15 cellular contexts compared by ENCODE assay signal in genomic region chr22:25876871-25877270, GRCh38.
DNase-seq lines count a peak whose midpoint lies in the region; TF ChIP-seq lines count a peak whose summit lies in the region.
"Had no signal": no experiment of that assay in that cellular context is flagged by ENCODE, and none has a peak within 500 bp of the region (broad histone marks: within the 10 kb centered on the region; RNA-seq: fewer than 3 reads in every experiment).

No MANE protein-coding gene starts in this region.

- peaks cover 27% of the 10 kb centered on the region for H3K4me1 Mint-ChIP-seq in neural progenitor cell
- H3K4me1 Mint-ChIP-seq: CD14-positive monocyte had no signal

- no peaks in the 10 kb centered on the region for H3K36me3 Mint-ChIP-seq in neural progenitor cell
- H3K36me3 Mint-ChIP-seq: CD14-positive monocyte; CD8-positive, alpha-beta T cell had no signal

- no peaks in the 10 kb centered on the region for H3K9me2 ChIP-seq in Karpas-422 (replicated peaks; ENCODE audit: insufficient read depth, low read length)

- H3K4me3 Mint-ChIP-seq in neural progenitor cell: no peak overlapping the region
- H3K4me3 Mint-ChIP-seq: CD14-positive monocyte; CD8-positive, alpha-beta T cell had no signal

- H3K27me3 Mint-ChIP-seq in neural progenitor cell (ENCODE audit: insufficient read depth, low read depth): peaks cover 12% of the 10 kb centered on the region

- H3K27ac ChIP-seq in Karpas-422 (ENCODE audit: low read length) (no peak overlapping the region), epithelial cell of prostate (no peak overlapping the region), neural progenitor cell (no peak overlapping the region), ascending aorta (no peak overlapping the region)
- H3K27ac ChIP-seq: A549 had no signal

- no peaks in the 10 kb centered on the region for H3K9me3 Mint-ChIP-seq in neural progenitor cell
- H3K9me3 Mint-ChIP-seq: CD8-positive, alpha-beta T cell had no signal

- H4K20me1 ChIP-seq in Karpas-422 (ENCODE audit: insufficient read depth, low read depth, low read length) (no peaks in the 10 kb centered on the region), neural progenitor cell (ENCODE audit: low read depth) (no peaks in the 10 kb centered on the region)

- intact Hi-C loops in ascending aorta (cut with DNase I): no loop called here

- H3F3A ChIP-seq in neural progenitor cell (ENCODE audit: low read depth): no peaks in the 10 kb centered on the region

- H3K4me2 ChIP-seq in Karpas-422 (ENCODE audit: low read depth, low read length, poor library complexity, severe bottlenecking) (no peak overlapping the region), neural progenitor cell (no peak overlapping the region)
- H3K4me2 ChIP-seq: A549 had no signal

- H3K79me2 ChIP-seq in Karpas-422 (ENCODE audit: low read length) (no peaks in the 10 kb centered on the region), neural progenitor cell (ENCODE audit: low read depth) (no peaks in the 10 kb centered on the region)

- DNase-seq in Karpas-422: peak; percentile 51
- peak; percentile 41 for DNase-seq in epithelial cell of prostate (ENCODE audit: low read depth, low spot score)
- DNase-seq in neural progenitor cell (ENCODE audit: low spot score): peak; percentile 44
- no peak for DNase-seq in ascending aorta (ENCODE audit: low spot score in 2 of 2)
- DNase-seq in occipital lobe (lab: John Stamatoyannopoulos, UW): no peak
- DNase-seq in medulla oblongata (ENCODE audit: extremely low spot score): no peak
- DNase-seq: CD8-positive, alpha-beta T cell; COR-L47; DMS153; DND-41; GDM1; HCEC 1CT; IMR-90 had no signal

- H3K36me3 ChIP-seq in Karpas-422 (ENCODE audit: insufficient read depth, low read length) (no peaks in the 10 kb centered on the region), neural progenitor cell (no peaks in the 10 kb centered on the region), ascending aorta (peaks cover 0 to 46% of the 10 kb centered on the region in 2 donors)

- H3K27ac Mint-ChIP-seq in neural progenitor cell: peak overlapping the region; percentile 58
- H3K27ac Mint-ChIP-seq: CD14-positive monocyte; CD8-positive, alpha-beta T cell had no signal

- H3K9me3 ChIP-seq in Karpas-422 (ENCODE audit: low read length) (no peaks in the 10 kb centered on the region), neural progenitor cell (ENCODE audit: low read depth) (no peaks in the 10 kb centered on the region), ascending aorta (no peaks in the 10 kb centered on the region)
- H3K9me3 ChIP-seq: A549 had no signal

- H2AFZ ChIP-seq in Karpas-422 (ENCODE audit: low read length) (no peak overlapping the region), neural progenitor cell (replicated peaks) (no peak overlapping the region)

- H3K4me3 ChIP-seq in Karpas-422 (ENCODE audit: low read length) (no peak overlapping the region), neural progenitor cell (no peak overlapping the region), ascending aorta (no peak overlapping the region)
- H3K4me3 ChIP-seq: A549 had no signal

- H3K27me3 ChIP-seq in Karpas-422 (ENCODE audit: low read length) (no peaks in the 10 kb centered on the region), neural progenitor cell (peaks cover 3% of the 10 kb centered on the region), ascending aorta (no peaks in the 10 kb centered on the region)

- peaks cover 37% of the 10 kb centered on the region for H3K4me1 ChIP-seq in Karpas-422 (ENCODE audit: low read length)
- H3K4me1 ChIP-seq in neural progenitor cell: no peaks in the 10 kb centered on the region
- H3K4me1 ChIP-seq in ascending aorta: no peaks in the 10 kb centered on the region
- H3K4me1 ChIP-seq: A549 had no signal

- H3K9ac ChIP-seq in Karpas-422 (ENCODE audit: low read length) (no peak overlapping the region), neural progenitor cell (no peak overlapping the region)

- TF ChIP-seq CTCF in neural progenitor cell (IDR thresholded peaks at IDR 0.05) (no peak), ascending aorta (IDR thresholded peaks at IDR 0.05) (no peak)

Comparison
In these comparisons a context has a peak if more than half of its experiments do, and no peak if none do; other contexts are left out.
1. DNase-seq: peak in Karpas-422 (single experiment), epithelial cell of prostate (single experiment) and neural progenitor cell (single experiment); none in ascending aorta (0 of 2), occipital lobe (single experiment) and medulla oblongata (single experiment).